18 cellular contexts compared by ENCODE assay signal in genomic region chr22:49553076-49553475, GRCh38.
DNase-seq lines count a peak whose midpoint lies in the region; ATAC-seq and TF ChIP-seq lines count a peak whose summit lies in the region.
"Had no signal": no experiment of that assay in that cellular context is flagged by ENCODE, and none has a peak within 500 bp of the region (broad histone marks: within the 10 kb centered on the region; RNA-seq: fewer than 3 reads in every experiment).

No MANE protein-coding gene starts in this region.

- POLR2A ChIA-PET in activated naive CD8-positive, alpha-beta T cell treated with anti-CD3 and anti-CD28 coated beads, Interleukin-2, amount 10 ng/mL, durations not matched to agents 7 days and 5 days (lab: Charles Lee) = no interaction called here
- POLR2A ChIA-PET in HEK293 (lab: Yijun Ruan, JAX) = no interaction called here

- ATAC-seq in activated naive CD8-positive, alpha-beta T cell treated with anti-CD3 and anti-CD28 coated beads, Interleukin-2, amount 10 ng/mL, durations not matched to agents 7 days and 5 days (ENCODE audit: low read depth) = no peak
- ATAC-seq: HCT116 had no signal

- no peaks in the 10 kb centered on the region for H3K4me1 ChIP-seq in HEK293 (ENCODE audit: control insufficient read depth, insufficient read depth, low read length)
- H3K4me1 ChIP-seq in spleen = peaks cover 0 to 6% (median 0%) of the 10 kb centered on the region in 6 donors
- H3K4me1 ChIP-seq: SJSA1 had no signal

- 78 to 92% (median 82%) methylated on average over 10 to 11 of the region's 11 CpGs for WGBS in spleen, 5 donors

- DNase-seq in activated naive CD8-positive, alpha-beta T cell treated with anti-CD3 and anti-CD28 coated beads, Interleukin-2, amount 10 ng/mL, durations not matched to agents 7 days and 5 days = peak; percentile 2
- DNase-seq in activated naive CD8-positive, alpha-beta T cell treated with anti-CD3 and anti-CD28 coated beads for 36 hours = no peak
- peak; percentile 3 for DNase-seq in medulla oblongata (ENCODE audit: extremely low spot score)
- peak; percentile 50 for DNase-seq in spleen
- DNase-seq in retina = no peak
- DNase-seq in cortex of kidney (lab: John Stamatoyannopoulos, UW) = no peak
- DNase-seq: AML-193; C1 segment of cervical spinal cord; CD8-positive, alpha-beta memory T cell; Kasumi-1; NCI-H1417; NCI-H1694 treated with DMSO at 0.1 percent for 48 hours; NCI-H446; NCI-H526 had no signal

- no peaks in the 10 kb centered on the region for H3K27me3 ChIP-seq in spleen (replicated peaks in 1 of 7)
- H3K27me3 ChIP-seq: SJSA1 had no signal

- peaks cover 5% of the 10 kb centered on the region for H3K36me3 Mint-ChIP-seq in activated naive CD8-positive, alpha-beta T cell treated with anti-CD3 and anti-CD28 coated beads, Interleukin-2, amount 10 ng/mL, durations not matched to agents 7 days and 5 days
- H3K36me3 Mint-ChIP-seq in activated naive CD8-positive, alpha-beta T cell treated with anti-CD3 and anti-CD28 coated beads for 36 hours = peaks cover 28% of the 10 kb centered on the region

- H3K36me3 ChIP-seq in HEK293 (ENCODE audit: control insufficient read depth in 2 of 2, insufficient read depth in 1 of 2, low read length in 2 of 2) = no peaks in the 10 kb centered on the region
- peaks cover 0 to 22% (median 0%) of the 10 kb centered on the region in 6 donors for H3K36me3 ChIP-seq in spleen
- H3K36me3 ChIP-seq: SJSA1 had no signal

- H3K27ac Mint-ChIP-seq in activated naive CD8-positive, alpha-beta T cell treated with anti-CD3 and anti-CD28 coated beads, Interleukin-2, amount 10 ng/mL, durations not matched to agents 7 days and 5 days = no peak overlapping the region
- no peak overlapping the region for H3K27ac Mint-ChIP-seq in activated naive CD8-positive, alpha-beta T cell treated with anti-CD3 and anti-CD28 coated beads for 36 hours
- H3K27ac Mint-ChIP-seq: CD8-positive, alpha-beta memory T cell; GM23338 had no signal

- no peak for TF ChIP-seq CTCF in HEK293 (tag by site-specific recombination; IDR thresholded peaks at IDR 0.05)
- no peak for TF ChIP-seq CTCF in spleen (IDR thresholded peaks at IDR 0.05 in 8 of 11, conservative IDR thresholded peaks at IDR 0.05 in 3 of 11)

- H3K4me3 ChIP-seq in HEK293 (ENCODE audit: low read depth, low read length) (no peak overlapping the region), spleen (no peak overlapping the region)
- H3K4me3 ChIP-seq: GM23338, SJSA1 had no signal

- CTCF ChIA-PET in HEK293 (lab: Yijun Ruan, JAX) = no interaction called here

- H3K4me3 Mint-ChIP-seq in activated naive CD8-positive, alpha-beta T cell treated with anti-CD3 and anti-CD28 coated beads, Interleukin-2, amount 10 ng/mL, durations not matched to agents 7 days and 5 days = no peak overlapping the region
- no peak overlapping the region for H3K4me3 Mint-ChIP-seq in activated naive CD8-positive, alpha-beta T cell treated with anti-CD3 and anti-CD28 coated beads for 36 hours
- H3K4me3 Mint-ChIP-seq: CD8-positive, alpha-beta memory T cell; GM23338 had no signal

- H3K9me3 Mint-ChIP-seq in activated naive CD8-positive, alpha-beta T cell treated with anti-CD3 and anti-CD28 coated beads, Interleukin-2, amount 10 ng/mL, durations not matched to agents 7 days and 5 days = peaks cover 7% of the 10 kb centered on the region
- H3K9me3 Mint-ChIP-seq in activated naive CD8-positive, alpha-beta T cell treated with anti-CD3 and anti-CD28 coated beads for 36 hours = peaks cover 11% of the 10 kb centered on the region

- H3K27ac ChIP-seq in HEK293 (ENCODE audit: extremely low read depth, low read depth, low read length) (no peak overlapping the region), spleen (no peak overlapping the region)
- H3K27ac ChIP-seq: SJSA1 had no signal

- H3K4me1 Mint-ChIP-seq in activated naive CD8-positive, alpha-beta T cell treated with anti-CD3 and anti-CD28 coated beads, Interleukin-2, amount 10 ng/mL, durations not matched to agents 7 days and 5 days = no peaks in the 10 kb centered on the region
- no peaks in the 10 kb centered on the region for H3K4me1 Mint-ChIP-seq in activated naive CD8-positive, alpha-beta T cell treated with anti-CD3 and anti-CD28 coated beads for 36 hours
- H3K4me1 Mint-ChIP-seq: CD8-positive, alpha-beta memory T cell had no signal

- 0 out of 2 replicates have a peak, but pooled peaks cover 2% of the 10 kb centered on the region for H3K9me3 ChIP-seq in HEK293 (ENCODE audit: control insufficient read depth, insufficient read depth, low read depth, low read length)
- peaks cover 0 to 22% (median 14%) of the 10 kb centered on the region in 8 donors for H3K9me3 ChIP-seq in spleen

- no peaks in the 10 kb centered on the region for H3K27me3 Mint-ChIP-seq in activated naive CD8-positive, alpha-beta T cell treated with anti-CD3 and anti-CD28 coated beads, Interleukin-2, amount 10 ng/mL, durations not matched to agents 7 days and 5 days
- H3K27me3 Mint-ChIP-seq in activated naive CD8-positive, alpha-beta T cell treated with anti-CD3 and anti-CD28 coated beads for 36 hours = no peaks in the 10 kb centered on the region

- no peak for TF ChIP-seq POLR2A in spleen (IDR thresholded peaks at IDR 0.05)

- intact Hi-C loops in spleen (cut with DNase I; ENCODE audit: low total_unique reads) = no loop called here

TF ChIP-seq in HEK293, 187 proteins besides CTCF, POLR2A, EP300 and RAD21:
- TF ChIP-seq, protein P1, sequence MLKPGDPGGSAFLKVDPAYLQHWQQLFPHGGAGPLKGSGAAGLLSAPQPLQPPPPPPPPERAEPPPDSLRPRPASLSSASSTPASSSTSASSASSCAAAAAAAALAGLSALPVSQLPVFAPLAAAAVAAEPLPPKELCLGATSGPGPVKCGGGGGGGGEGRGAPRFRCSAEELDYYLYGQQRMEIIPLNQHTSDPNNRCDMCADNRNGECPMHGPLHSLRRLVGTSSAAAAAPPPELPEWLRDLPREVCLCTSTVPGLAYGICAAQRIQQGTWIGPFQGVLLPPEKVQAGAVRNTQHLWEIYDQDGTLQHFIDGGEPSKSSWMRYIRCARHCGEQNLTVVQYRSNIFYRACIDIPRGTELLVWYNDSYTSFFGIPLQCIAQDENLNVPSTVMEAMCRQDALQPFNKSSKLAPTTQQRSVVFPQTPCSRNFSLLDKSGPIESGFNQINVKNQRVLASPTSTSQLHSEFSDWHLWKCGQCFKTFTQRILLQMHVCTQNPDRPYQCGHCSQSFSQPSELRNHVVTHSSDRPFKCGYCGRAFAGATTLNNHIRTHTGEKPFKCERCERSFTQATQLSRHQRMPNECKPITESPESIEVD (tag by site-specific recombination; IDR thresholded peaks at IDR 0.05) = no peak
- TF ChIP-seq EGR2 (tag by site-specific recombination; IDR thresholded peaks at IDR 0.05; ENCODE audit: low read depth) = peak; percentile 22; the same call in 1 of the 2 replicates

Comparison
In these comparisons a context has a peak if more than half of its experiments do, and no peak if none do; other contexts are left out.
1. DNase-seq: peak in activated naive CD8-positive, alpha-beta T cell treated with anti-CD3 and anti-CD28 coated beads, Interleukin-2, amount 10 ng/mL, durations not matched to agents 7 days and 5 days (single experiment), medulla oblongata (single experiment) and spleen (single experiment); none in activated naive CD8-positive, alpha-beta T cell treated with anti-CD3 and anti-CD28 coated beads for 36 hours (single experiment), retina (single experiment) and cortex of kidney (single experiment).